Comparison of ENCODE assay signal across 8 cellular contexts in genomic region chr3:48556796-48557626, GRCh38. TPM values are rescaled to one million over a fixed set of nuclear protein-coding genes. Genes with fewer than 3 reads are reported as not detected.
DNase-seq lines count a peak whose midpoint lies in the region; ATAC-seq, FAIRE-seq and TF ChIP-seq lines count a peak whose summit lies in the region.

Gene PFKFB4 (minus strand): TSS chr3:48556803. CDS start chr3:48556777, 26 bp downstream.

- no peak for TF ChIP-seq CTCF in keratinocyte (optimal IDR thresholded peaks at IDR 0.05 in 1 of 3, IDR thresholded peaks at IDR 0.05 in 1 of 3, conservative IDR thresholded peaks at IDR 0.05 in 1 of 3; ENCODE audit: extremely low read depth in 1 of 3, insufficient read depth in 2 of 3, low read length in 3 of 3)

- peak within 1 kb of the TSS; percentile 22 for H3K27ac ChIP-seq in keratinocyte (ENCODE audit: control insufficient read depth, insufficient read depth, low read length)

- dilution Hi-C loops in keratinocyte (cut with MboI; ENCODE audit: extremely low pct_ligation_motif_present, low sequenced_read_pairs) = no loop called here

- peak within 1 kb of the TSS; percentile 89 for H3K4me2 ChIP-seq in keratinocyte (ENCODE audit: control insufficient read depth, extremely low read depth, insufficient read depth, low read depth, low read length)

- H3K79me2 ChIP-seq in keratinocyte (ENCODE audit: control insufficient read depth, insufficient read depth, low read length) = no peaks in the 10 kb centered on the region

- H3K4me1 ChIP-seq in keratinocyte (ENCODE audit: control insufficient read depth, extremely low read depth, insufficient read depth, low read length) = peaks cover 32% of the 10 kb centered on the region

- H3K36me3 ChIP-seq in keratinocyte (ENCODE audit: control insufficient read depth in 2 of 2, extremely low read depth in 1 of 2, insufficient read depth in 2 of 2, low read length in 2 of 2) = peaks cover 12 to 27% of the 10 kb centered on the region in 2 experiments

- H3K9me3 ChIP-seq in keratinocyte (ENCODE audit: control insufficient read depth, low read depth, low read length) = no peaks in the 10 kb centered on the region

- TF ChIP-seq POLR2A in GM19099 (IDR thresholded peaks at IDR 0.05; ENCODE audit: extremely low read depth, insufficient read length, low read depth) = peak; percentile 76

- peak within 1 kb of the TSS; percentile 60 to 70 (median 63) for H3K4me3 ChIP-seq in keratinocyte (ENCODE audit: control insufficient read depth in 2 of 3, extremely low read depth in 1 of 3, insufficient read depth in 2 of 3, low read depth in 1 of 3, low read length in 3 of 3)

- H4K20me1 ChIP-seq in keratinocyte (ENCODE audit: control insufficient read depth, extremely low read depth, insufficient read depth, low read length) = peaks cover 9% of the 10 kb centered on the region

- H3K9me1 ChIP-seq in keratinocyte (ENCODE audit: control insufficient read depth, extremely low read depth, insufficient read depth, low read length) = no peaks in the 10 kb centered on the region

- peak; percentile 82 for ATAC-seq in HG03378 (IDR thresholded peaks at IDR 0.05; ENCODE audit: unreplicated experiment)

- FAIRE-seq in keratinocyte (lab: Jason Lieb, UNC) = peak; percentile 67

- H3K9ac ChIP-seq in keratinocyte (ENCODE audit: control insufficient read depth, extremely low read depth, insufficient read depth, low read length) = peak within 1 kb of the TSS; percentile 62

- peak within 1 kb of the TSS; percentile 52 for H2AFZ ChIP-seq in keratinocyte (ENCODE audit: control insufficient read depth, low read length)

- peak; percentile 100 for DNase-seq in Ammon's horn (ENCODE audit: low spot score)
- peak; percentile 95 for DNase-seq in NCI-H446 treated with DMSO at 0.1 percent for 48 hours (lab: John Stamatoyannopoulos, UW)
- peak; percentile 99 for DNase-seq in activated CD4-positive, alpha-beta T cell treated with anti-CD3 and anti-CD28 coated beads for 1 hour
- peak; percentile 100 for DNase-seq in cerebellum (ENCODE audit: low spot score)
- DNase-seq in keratinocyte (ENCODE audit: low read depth, low spot score) = peak; percentile 98
- peak; percentile 98 to 100 (median 99) for DNase-seq in stimulated activated CD4-positive, alpha-beta T cell treated with anti-CD3 and anti-CD28 coated beads, Interleukin-12 subunit alpha, Interleukin-12 subunit beta, amount 100 ng/mL, for 48 hours (ENCODE audit: low read depth in 2 of 3, low spot score in 1 of 3)

- no peaks in the 10 kb centered on the region for H3K27me3 ChIP-seq in keratinocyte (ENCODE audit: control insufficient read depth, extremely low read depth, insufficient read depth, low read length)

RNA-seq across cellular contexts. Expression of gene PFKFB4, which starts in this region (rescaled TPM):
- total RNA-seq in cerebellum = 14.8 TPM
- 15.1 to 22.0 TPM (median 16.2 TPM) in 3 replicates for polyA plus RNA-seq in keratinocyte
- 1.7 TPM for polyA plus RNA-seq in keratinocyte (2011; ENCODE audit: low read depth)
- polyA plus RNA-seq in keratinocyte (2011; cell fraction: cytosol; rRNA removed) = 5.0 and 7.1 TPM in 2 replicates
- 70.4 and 80.0 TPM in 2 replicates for polyA plus RNA-seq in keratinocyte (2011; cell fraction: nucleus; rRNA removed)
- 2.5 and 18.7 TPM in 2 replicates for polyA plus RNA-seq in keratinocyte (2012; ENCODE audit: low replicate concordance)
- 16.9 to 49.6 TPM (median 29.4 TPM) in 3 replicates for polyA minus RNA-seq in keratinocyte
- polyA minus RNA-seq in keratinocyte (2011; cell fraction: cytosol; rRNA and poly(A)+ RNA removed) = 5.6 TPM
- 20.3 and 25.0 TPM in 2 replicates for polyA minus RNA-seq in keratinocyte (2011; cell fraction: nucleus; rRNA and poly(A)+ RNA removed)

Comparison
In these comparisons a context has a peak if more than half of its experiments do, and no peak if none do; other contexts are left out.
1. Peak in every context shown above with its lines: DNase-seq, ATAC-seq, H3K4me3 ChIP-seq and H3K27ac ChIP-seq.